ENCODE assay signal across 22 cellular contexts in the genomic region with DNA sequence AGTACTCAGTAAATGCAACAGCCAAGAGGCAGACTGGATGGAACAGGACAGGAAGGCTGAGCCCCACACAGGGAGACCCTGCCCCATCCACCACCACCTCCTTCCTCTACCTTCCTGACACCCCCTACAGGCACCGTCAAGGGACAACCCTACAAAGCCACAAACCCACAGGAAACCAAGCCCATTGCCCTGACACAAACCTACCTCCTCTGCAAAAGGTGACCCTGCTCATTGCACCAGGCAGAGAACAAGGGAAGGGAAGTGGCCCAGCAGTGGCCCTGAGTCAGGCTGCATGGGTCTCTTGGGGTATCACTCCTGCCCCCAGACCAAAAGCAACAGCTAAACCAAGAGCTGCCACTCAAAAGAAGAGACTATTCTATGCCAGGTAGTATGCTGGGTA. TPM values are rescaled to one million over a fixed set of nuclear protein-coding genes. Genes with fewer than 3 reads are reported as not detected.
DNase-seq lines count a peak whose midpoint lies in the region; ATAC-seq lines count a peak whose summit lies in the region.
"Had no signal": no experiment of that assay in that cellular context is flagged by ENCODE, and none has a peak within 500 bp of the region (broad histone marks: within the 10 kb centered on the region; RNA-seq: fewer than 3 reads in every experiment).

No MANE protein-coding gene starts in this region.

- H3K4me3 ChIP-seq in Jurkat, Clone E6-1 (ENCODE audit: low read length), result no peak overlapping the region
- H3K4me3 ChIP-seq: esophagus muscularis mucosa, tibial artery had no signal

- peak; percentile 26 for ATAC-seq in activated T-helper 17 cell treated with anti-CD3 and anti-CD28 coated beads, Interleukin-2, amount 50 U/mL, for 72 hours (replicated peaks)
- ATAC-seq in GM19023 (IDR thresholded peaks at IDR 0.05; ENCODE audit: unreplicated experiment) (no peak), GM21528 (IDR thresholded peaks at IDR 0.05; ENCODE audit: low FRiP score, unreplicated experiment) (no peak)
- ATAC-seq: left colon, WTC11 had no signal

- DNase-seq in activated T-cell treated with anti-CD3 and anti-CD28 coated beads, Interleukin-2, amount 50 U/mL, for 24 hours, result peak; percentile 39
- no peak for DNase-seq in activated T-cell treated with anti-CD3 and anti-CD28 coated beads, Interleukin-2, amount 50 U/mL, for 1 hour
- peak; percentile 80 for DNase-seq in Jurkat, Clone E6-1 (ENCODE audit: low read depth, low spot score)
- DNase-seq in stimulated activated CD8-positive, alpha-beta memory T cell treated with anti-CD3 and anti-CD28 coated beads, Interleukin-4, amount 100 ng/mL, for 48 hours, result peak; percentile 50
- no peak for DNase-seq in AG20443 (ENCODE audit: low spot score)
- DNase-seq: activated CD8-positive, alpha-beta memory T cell treated with anti-CD3 and anti-CD28 coated beads, Interleukin-2, amount 50 U/mL, for 4 hours; caudate nucleus; DMS79; IMR-90; left colon; NCI-H2029 treated with DMSO at 0.1 percent for 48 hours; NCI-H510A; SHP77; tibial artery had no signal

- H3K36me3 Mint-ChIP-seq in activated T-cell treated with anti-CD3 and anti-CD28 coated beads, Interleukin-2, amount 50 U/mL, for 24 hours (ENCODE audit: low read depth), result peaks cover 13% of the 10 kb centered on the region
- peaks cover 34% of the 10 kb centered on the region for H3K36me3 Mint-ChIP-seq in activated T-helper 17 cell treated with anti-CD3 and anti-CD28 coated beads, Interleukin-2, amount 50 U/mL, for 72 hours (ENCODE audit: low read depth)
- H3K36me3 Mint-ChIP-seq: CD14-positive monocyte had no signal

- H3K27ac Mint-ChIP-seq in activated T-cell treated with anti-CD3 and anti-CD28 coated beads, Interleukin-2, amount 50 U/mL, for 24 hours, result peak overlapping the region; percentile 16
- peak overlapping the region; percentile 93 for H3K27ac Mint-ChIP-seq in activated T-helper 17 cell treated with anti-CD3 and anti-CD28 coated beads, Interleukin-2, amount 50 U/mL, for 72 hours
- H3K27ac Mint-ChIP-seq: CD14-positive monocyte had no signal

- peaks cover 14% of the 10 kb centered on the region for H3K9me3 Mint-ChIP-seq in activated T-cell treated with anti-CD3 and anti-CD28 coated beads, Interleukin-2, amount 50 U/mL, for 24 hours
- H3K9me3 Mint-ChIP-seq in activated T-helper 17 cell treated with anti-CD3 and anti-CD28 coated beads, Interleukin-2, amount 50 U/mL, for 72 hours, result peaks cover 12% of the 10 kb centered on the region

- H3K4me1 Mint-ChIP-seq in activated T-cell treated with anti-CD3 and anti-CD28 coated beads, Interleukin-2, amount 50 U/mL, for 24 hours (ENCODE audit: low read depth), result peaks cover 67% of the 10 kb centered on the region
- H3K4me1 Mint-ChIP-seq in activated T-helper 17 cell treated with anti-CD3 and anti-CD28 coated beads, Interleukin-2, amount 50 U/mL, for 72 hours, result peaks cover 63% of the 10 kb centered on the region
- H3K4me1 Mint-ChIP-seq: CD14-positive monocyte, neural crest cell had no signal

- peaks cover 6% of the 10 kb centered on the region for H3K27me3 Mint-ChIP-seq in activated T-cell treated with anti-CD3 and anti-CD28 coated beads, Interleukin-2, amount 50 U/mL, for 24 hours
- H3K27me3 Mint-ChIP-seq in activated T-helper 17 cell treated with anti-CD3 and anti-CD28 coated beads, Interleukin-2, amount 50 U/mL, for 72 hours, result no peaks in the 10 kb centered on the region

- H3K4me3 Mint-ChIP-seq in activated T-cell treated with anti-CD3 and anti-CD28 coated beads, Interleukin-2, amount 50 U/mL, for 24 hours, result no peak overlapping the region
- H3K4me3 Mint-ChIP-seq in activated T-helper 17 cell treated with anti-CD3 and anti-CD28 coated beads, Interleukin-2, amount 50 U/mL, for 72 hours, result peak overlapping the region; percentile 74
- H3K4me3 Mint-ChIP-seq: CD14-positive monocyte, neural crest cell, WTC11 had no signal

RNA-seq across cellular contexts. Expression of a gene that starts 21.0 kb away (rescaled TPM):
- 24.4 TPM for polyA plus RNA-seq in Jurkat, Clone E6-1 (2012; ENCODE audit: insufficient read depth, insufficient read length)
- total RNA-seq in activated T-helper 17 cell treated with anti-CD3 and anti-CD28 coated beads, Interleukin-2, amount 50 U/mL, for 72 hours, result 10 to 100 TPM; 13.1 to 34.6 TPM
- total RNA-seq: A673, IMR-90 had no signal
- polyA plus RNA-seq: IMR-90 had no signal

Comparison
In these comparisons a context has a peak if more than half of its experiments do, and no peak if none do; other contexts are left out.
1. DNase-seq: peak in activated T-cell treated with anti-CD3 and anti-CD28 coated beads, Interleukin-2, amount 50 U/mL, for 24 hours (single experiment), Jurkat, Clone E6-1 (single experiment) and stimulated activated CD8-positive, alpha-beta memory T cell treated with anti-CD3 and anti-CD28 coated beads, Interleukin-4, amount 100 ng/mL, for 48 hours (single experiment); none in activated T-cell treated with anti-CD3 and anti-CD28 coated beads, Interleukin-2, amount 50 U/mL, for 1 hour (single experiment) and AG20443 (single experiment).